Comparison of ENCODE assay signal across 8 cellular contexts in genomic region chr3:194780706-194781105, GRCh38.
"Had no signal": no experiment of that assay in that cellular context is flagged by ENCODE, and none has a peak within 500 bp of the region (broad histone marks: within the 10 kb centered on the region; RNA-seq: fewer than 3 reads in every experiment).

No MANE protein-coding gene starts in this region.

- DNase-seq: H9, HCEC 1CT, IMR-90 had no signal

- H3K27ac Mint-ChIP-seq: GM23338, H9 had no signal

- FAIRE-seq: H1, H54, HTR-8/SVneo, K562 had no signal

- ATAC-seq: GM23338, K562 had no signal

- H3K4me3 ChIP-seq: GM23338, K562 had no signal

- H3K4me3 Mint-ChIP-seq: GM23338, H9 had no signal
